Comparison of ENCODE assay signal across 20 cellular contexts in the genomic region with DNA sequence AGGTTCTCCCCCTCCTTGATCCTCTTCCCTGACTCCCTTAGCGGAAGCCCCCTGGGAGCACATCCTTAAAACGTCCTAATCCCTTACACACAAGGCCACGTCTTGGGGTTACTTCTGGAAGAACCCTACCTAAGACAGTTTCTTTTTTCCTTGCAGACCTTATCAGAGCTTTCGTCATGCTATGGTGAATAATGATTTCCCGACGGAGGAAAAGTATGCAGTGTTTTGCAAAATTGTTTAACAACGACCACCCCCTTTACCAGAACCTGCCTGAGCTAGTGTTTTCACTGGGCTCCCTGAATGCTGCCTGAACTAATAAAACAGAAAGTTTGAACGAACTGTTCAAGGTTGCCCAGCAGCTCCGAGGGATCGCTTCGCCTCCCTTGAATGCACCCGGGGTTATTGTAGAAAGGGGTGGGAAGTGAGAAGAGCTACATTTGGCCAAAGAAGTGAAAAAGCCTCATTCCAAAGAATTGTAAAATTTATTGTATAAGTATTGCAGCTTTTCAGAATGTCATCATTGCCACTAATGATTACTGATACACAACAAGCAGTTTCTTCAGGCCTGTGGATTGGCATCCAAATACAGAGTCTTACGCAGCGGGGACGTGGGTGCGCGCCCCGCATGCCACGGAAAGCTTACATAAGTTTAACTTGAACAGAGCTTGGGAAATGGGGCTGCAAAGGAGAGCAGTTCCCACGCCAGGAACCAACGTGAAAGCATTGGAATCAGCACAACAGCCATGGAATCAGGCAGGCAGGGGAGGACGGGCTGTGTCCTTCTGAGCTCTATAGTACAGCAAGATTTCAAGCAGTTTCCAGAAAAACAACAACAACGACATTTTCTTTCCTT.
"Had no signal": no experiment of that assay in that cellular context is flagged by ENCODE, and none has a peak within 500 bp of the region (broad histone marks: within the 10 kb centered on the region; RNA-seq: fewer than 3 reads in every experiment).

No MANE protein-coding gene starts in this region.

- H3K27me3 Mint-ChIP-seq: activated naive CD8-positive, alpha-beta T cell treated with anti-CD3 and anti-CD28 coated beads, Interleukin-2, amount 50 U/mL, for 24 hours had no signal

- H3K27ac Mint-ChIP-seq: activated CD4-positive, alpha-beta memory T cell treated with anti-CD3 and anti-CD28 coated beads, Interleukin-2, amount 10 ng/mL, durations not matched to agents 7 days and 5 days; activated naive CD8-positive, alpha-beta T cell treated with anti-CD3 and anti-CD28 coated beads, Interleukin-2, amount 50 U/mL, for 24 hours; activated T-helper 1 cell treated with anti-CD3 and anti-CD28 coated beads, Interleukin-12 subunit alpha, Interleukin-12 subunit beta, Interleukin-2, Interleukin-4 antibody, amounts not matched to agents 30 ng/mL and 10 ng/mL and 1 ng/mL, durations not matched to agents 14 hours and 24 hours and 36 hours; natural killer cell; progenitor cell of endocrine pancreas had no signal

- H3K9me3 Mint-ChIP-seq: activated T-helper 1 cell treated with anti-CD3 and anti-CD28 coated beads, Interleukin-12 subunit alpha, Interleukin-12 subunit beta, Interleukin-2, Interleukin-4 antibody, amounts not matched to agents 30 ng/mL and 10 ng/mL and 1 ng/mL, durations not matched to agents 14 hours and 24 hours and 36 hours had no signal

- H3K27ac ChIP-seq: ascending aorta, gastroesophageal sphincter, left ventricle myocardium inferior, right lobe of liver, SK-N-MC, stomach, testis, upper lobe of right lung had no signal

- H3K4me1 Mint-ChIP-seq: activated CD4-positive, alpha-beta memory T cell treated with anti-CD3 and anti-CD28 coated beads, Interleukin-2, amount 10 ng/mL, durations not matched to agents 7 days and 5 days; activated naive CD8-positive, alpha-beta T cell treated with anti-CD3 and anti-CD28 coated beads, Interleukin-2, amount 50 U/mL, for 24 hours; natural killer cell had no signal

- H3K4me3 Mint-ChIP-seq: activated CD4-positive, alpha-beta memory T cell treated with anti-CD3 and anti-CD28 coated beads, Interleukin-2, amount 10 ng/mL, durations not matched to agents 7 days and 5 days; activated naive CD8-positive, alpha-beta T cell treated with anti-CD3 and anti-CD28 coated beads, Interleukin-2, amount 50 U/mL, for 24 hours; activated T-helper 1 cell treated with anti-CD3 and anti-CD28 coated beads, Interleukin-12 subunit alpha, Interleukin-12 subunit beta, Interleukin-2, Interleukin-4 antibody, amounts not matched to agents 30 ng/mL and 10 ng/mL and 1 ng/mL, durations not matched to agents 14 hours and 24 hours and 36 hours; natural killer cell had no signal

- DNase-seq: activated CD4-positive, alpha-beta memory T cell treated with anti-CD3 and anti-CD28 coated beads, Interleukin-2, amount 10 ng/mL, durations not matched to agents 7 days and 5 days; activated CD4-positive, alpha-beta T cell treated with anti-CD3 and anti-CD28 coated beads for 4 hours; activated naive CD4-positive, alpha-beta T cell treated with Interleukin-2 at 50 U/mL for 16 hours; activated naive CD8-positive, alpha-beta T cell treated with anti-CD3 and anti-CD28 coated beads, Interleukin-2, amount 50 U/mL, for 24 hours; erythroblast; left ventricle myocardium inferior; mesendoderm; natural killer cell; nucleus accumbens; right lobe of liver; stimulated activated CD4-positive, alpha-beta T cell treated with anti-CD3 and anti-CD28 coated beads, Interleukin-1b, Interleukin-23, amount 100 ng/mL, for 48 hours; stomach; T-helper 1 cell; testis; upper lobe of right lung had no signal

- ATAC-seq: activated naive CD8-positive, alpha-beta T cell treated with anti-CD3 and anti-CD28 coated beads, Interleukin-2, amount 50 U/mL, for 24 hours; gastroesophageal sphincter; natural killer cell; right lobe of liver; upper lobe of right lung had no signal

- H3K36me3 Mint-ChIP-seq: natural killer cell had no signal
